Comparison of ENCODE assay signal across 17 cellular contexts in genomic region chr1:63601912-63602311, GRCh38. TPM values are rescaled to one million over a fixed set of nuclear protein-coding genes. Genes with fewer than 3 reads are reported as not detected.
DNase-seq lines count a peak whose midpoint lies in the region; ATAC-seq and TF ChIP-seq lines count a peak whose summit lies in the region.
"Had no signal": no experiment of that assay in that cellular context is flagged by ENCODE, and none has a peak within 500 bp of the region (broad histone marks: within the 10 kb centered on the region; RNA-seq: fewer than 3 reads in every experiment).

No MANE protein-coding gene starts in this region.

- WGBS in mesendoderm (ENCODE audit: extremely low coverage, insufficient coverage, low lambda C conversion rate): no CpG with 5 or more reads among the region's 1 CpG

- H3K27ac Mint-ChIP-seq in CD14-positive monocyte: no peak overlapping the region
- H3K27ac Mint-ChIP-seq: CD8-positive, alpha-beta T cell had no signal

- peaks cover 8 to 9% of the 10 kb centered on the region in 2 donors for H3K36me3 Mint-ChIP-seq in CD14-positive monocyte

- H3K4me1 ChIP-seq in A673 (ENCODE audit: insufficient read depth, low read length, poor library complexity, severe bottlenecking): peaks cover 17% of the 10 kb centered on the region
- H3K4me1 ChIP-seq in mesendoderm (ENCODE audit: control insufficient read depth, low read depth, low read length): peaks cover 12% of the 10 kb centered on the region
- H3K4me1 ChIP-seq in skeletal muscle tissue (ENCODE audit: control insufficient read depth in 3 of 3, insufficient read depth in 3 of 3, low read length in 3 of 3): peaks cover 43 to 65% (median 43%) of the 10 kb centered on the region in 3 donors
- H3K4me1 ChIP-seq: Caco-2 had no signal

- POLR2A ChIA-PET in A673 (lab: Charles Lee; ENCODE audit: low non-redundant PET): no interaction called here

- H3K4me1 Mint-ChIP-seq in CD14-positive monocyte: peaks cover 15% of the 10 kb centered on the region

- no peak overlapping the region for H2BK15ac ChIP-seq in mesendoderm (replicated peaks; ENCODE audit: low read depth)

- intact Hi-C loops in A673 (cut with micrococcal nuclease; ENCODE audit: unreplicated experiment): no loop called here
- intact Hi-C loops in CD14-positive monocyte (cut with micrococcal nuclease): no loop called here

- H4K5ac ChIP-seq in mesendoderm (ENCODE audit: low read length): no peak overlapping the region

- no peak overlapping the region for H4K8ac ChIP-seq in mesendoderm (ENCODE audit: low read depth, low read length)

- CTCF ChIA-PET in A673 (lab: Charles Lee): no interaction called here

- H3K56ac ChIP-seq in mesendoderm (ENCODE audit: low read length): no peak overlapping the region

- no peak overlapping the region for H3K23ac ChIP-seq in mesendoderm (ENCODE audit: low read length)

- peaks cover 16% of the 10 kb centered on the region for H3K79me1 ChIP-seq in mesendoderm (ENCODE audit: low read length)

- no peak overlapping the region for H3K4me3 ChIP-seq in A673 (ENCODE audit: low read depth, low read length, poor library complexity, severe bottlenecking)
- H3K4me3 ChIP-seq in mesendoderm (ENCODE audit: low read length): no peak overlapping the region
- peak overlapping the region in 2 of 3 donors; percentile 46 to 52 for H3K4me3 ChIP-seq in skeletal muscle tissue (ENCODE audit: low read length in 3 of 3)
- H3K4me3 ChIP-seq: A549, GM23248 had no signal

- no peak overlapping the region for H3K9ac ChIP-seq in mesendoderm (ENCODE audit: low read length)
- peak overlapping the region in 1 of 3 donors; percentile 35 for H3K9ac ChIP-seq in skeletal muscle tissue (ENCODE audit: low read depth in 1 of 3, low read length in 3 of 3)
- H3K9ac ChIP-seq: GM23248 had no signal

- peaks cover 0 to under 1% (median 0%) of the 10 kb centered on the region in 3 donors for H3K27me3 Mint-ChIP-seq in CD14-positive monocyte (ENCODE audit: low read depth in 3 of 3)
- H3K27me3 Mint-ChIP-seq: CD4-positive, CD25-positive, alpha-beta regulatory T cell had no signal

- TF ChIP-seq CTCF in A673 (conservative IDR thresholded peaks at IDR 0.05; ENCODE audit: low read depth, low read length) (no peak), CD14-positive monocyte (IDR thresholded peaks at IDR 0.05) (no peak)

- no peak overlapping the region for H3K4me3 Mint-ChIP-seq in CD14-positive monocyte
- H3K4me3 Mint-ChIP-seq: CD8-positive, alpha-beta T cell had no signal

- H2BK120ac ChIP-seq in mesendoderm (ENCODE audit: low read depth, low read length): no peak overlapping the region

- H3K36me3 ChIP-seq in A673 (ENCODE audit: insufficient read depth, low read length, poor library complexity, severe bottlenecking): no peaks in the 10 kb centered on the region
- peaks cover 1% of the 10 kb centered on the region for H3K36me3 ChIP-seq in mesendoderm (ENCODE audit: control insufficient read depth, insufficient read depth, low read length)
- H3K36me3 ChIP-seq in skeletal muscle tissue (ENCODE audit: control insufficient read depth in 3 of 3, insufficient read depth in 3 of 3, low read length in 3 of 3): peaks cover 0 to 2% (median 0%) of the 10 kb centered on the region in 3 donors

- BruUV-seq in A673 (replicated peaks; lab: Mats Ljungman, UMichigan): no TSS peak

- H3K79me2 ChIP-seq in mesendoderm (ENCODE audit: control insufficient read depth, insufficient read depth, low read length): peaks cover 6% of the 10 kb centered on the region

- no peaks in the 10 kb centered on the region for H3K9me3 ChIP-seq in A673 (ENCODE audit: low read depth, low read length, poor library complexity, severe bottlenecking)
- no peaks in the 10 kb centered on the region for H3K9me3 ChIP-seq in skeletal muscle tissue (ENCODE audit: control insufficient read depth in 3 of 3, low read length in 3 of 3)
- H3K9me3 ChIP-seq: A549, Caco-2 had no signal

- H3K4ac ChIP-seq in mesendoderm (ENCODE audit: low read depth, low read length): no peak overlapping the region

- no peaks in the 10 kb centered on the region for H3K9me3 Mint-ChIP-seq in CD14-positive monocyte
- H3K9me3 Mint-ChIP-seq: CD4-positive, CD25-positive, alpha-beta regulatory T cell; CD8-positive, alpha-beta T cell had no signal

- peak overlapping the region; percentile 64 for H3K18ac ChIP-seq in mesendoderm (ENCODE audit: low read length)

- no peak overlapping the region for H3K4me2 ChIP-seq in mesendoderm (ENCODE audit: low read length)
- H3K4me2 ChIP-seq: A549 had no signal

- H2AK5ac ChIP-seq in mesendoderm (ENCODE audit: low read length): no peak overlapping the region

- H2BK5ac ChIP-seq in mesendoderm (ENCODE audit: low read length): no peak overlapping the region

- no peak for ATAC-seq in HG03342 (IDR thresholded peaks at IDR 0.05; ENCODE audit: unreplicated experiment)
- ATAC-seq: A549; CD8-positive, alpha-beta T cell had no signal

- H3K27me3 ChIP-seq in A673 (replicated peaks; ENCODE audit: insufficient read depth, low read depth, low read length, poor library complexity): no peaks in the 10 kb centered on the region
- H3K27me3 ChIP-seq in mesendoderm (ENCODE audit: insufficient read depth, low read length, poor library complexity): no peaks in the 10 kb centered on the region
- no peaks in the 10 kb centered on the region for H3K27me3 ChIP-seq in skeletal muscle tissue (ENCODE audit: control insufficient read depth in 3 of 3, insufficient read depth in 3 of 3, low read length in 3 of 3)

- no peak for DNase-seq in A673 (ENCODE audit: low spot score)
- DNase-seq in NCI-H526 treated with DMSO at 0.1 percent for 48 hours (lab: John Stamatoyannopoulos, UW): peak; percentile 18
- no peak for DNase-seq in mesendoderm
- DNase-seq in CD14-positive monocyte (ENCODE audit: low spot score): no peak
- DNase-seq in amygdala (lab: John Stamatoyannopoulos, UW): no peak
- DNase-seq: 8988T; C1 segment of cervical spinal cord; Caco-2; CD4-positive, CD25-positive, alpha-beta regulatory T cell; CD8-positive, alpha-beta T cell; DMS153; DND-41; GM23248; HCEC 1CT had no signal

- H3K27ac ChIP-seq in A673 (ENCODE audit: low read depth, low read length, poor library complexity, severe bottlenecking) (peak overlapping the region; percentile 19), mesendoderm (ENCODE audit: low read depth, low read length) (no peak overlapping the region), skeletal muscle tissue (ENCODE audit: low read depth, low read length) (peak overlapping the region; percentile 69)
- H3K27ac ChIP-seq: A549, GM23248 had no signal

RNA-seq across cellular contexts. Expression of gene PGM1, which starts 8.7 kb away (rescaled TPM):
- 10.7 and 12.1 TPM in 2 replicates for total RNA-seq in A673 (2021)
- polyA plus RNA-seq in mesendoderm (2013, experiment 1 of 2): 46.0 TPM
- 47.9 TPM for polyA plus RNA-seq in mesendoderm (2013, experiment 2 of 2)
- 144 TPM for total RNA-seq in skeletal muscle tissue
- 10 to 100 TPM; 28.7 to 39.8 TPM for polyA plus RNA-seq in CD14-positive monocyte

Comparison
In these comparisons a context has a peak if more than half of its experiments do, and no peak if none do; other contexts are left out.
1. H3K4me3 ChIP-seq: peak in skeletal muscle tissue (2 of 3); none in A673 (single experiment) and mesendoderm (single experiment).
2. RNA of gene PGM1, which starts 8.7 kb away (total RNA-seq): 144 TPM in skeletal muscle tissue (single experiment); 10.7 to 12.1 TPM in A673; every median in the first group is over 10 times any median in the second.